ENCODE assay signal across 22 cellular contexts in genomic region chr13:38951525-38952313, GRCh38. TPM values are rescaled to one million over a fixed set of nuclear protein-coding genes. Genes with fewer than 3 reads are reported as not detected.
A peak's percentile ranks its signal among the peaks of the same experiment; 100 is the strongest.
DNase-seq lines count a peak whose midpoint lies in the region; ATAC-seq and TF ChIP-seq lines count a peak whose summit lies in the region.
"Had no signal": no experiment of that assay in that cellular context is flagged by ENCODE, and none has a peak within 500 bp of the region (broad histone marks: within the 10 kb centered on the region; RNA-seq: fewer than 3 reads in every experiment).

No MANE protein-coding gene starts in this region.

- H3K36me3 Mint-ChIP-seq in activated CD4-positive, alpha-beta T cell treated with anti-CD3 and anti-CD28 coated beads, Interleukin-2, amount 10 ng/mL, durations not matched to agents 24 days and 14 days (ENCODE audit: low read depth) = no peaks in the 10 kb centered on the region
- no peaks in the 10 kb centered on the region for H3K36me3 Mint-ChIP-seq in activated naive CD8-positive, alpha-beta T cell treated with anti-CD3 and anti-CD28 coated beads, Interleukin-2, amount 50 U/mL, for 24 hours (ENCODE audit: low read depth)
- H3K36me3 Mint-ChIP-seq: CD14-positive monocyte, WTC11 had no signal

- no peak for DNase-seq in activated CD4-positive, alpha-beta T cell treated with anti-CD3 and anti-CD28 coated beads, Interleukin-2, amount 10 ng/mL, durations not matched to agents 24 days and 14 days
- DNase-seq in activated CD4-positive, alpha-beta T cell treated with anti-CD3 and anti-CD28 coated beads, Interleukin-2, amount 50 U/mL, for 1 hour = no peak
- DNase-seq in activated naive CD8-positive, alpha-beta T cell treated with anti-CD3 and anti-CD28 coated beads, Interleukin-2, amount 50 U/mL, for 24 hours = peak; percentile 13
- peak; percentile 56 to 96 for DNase-seq in lung microvascular endothelial cell (ENCODE audit: low read depth in 2 of 2)
- DNase-seq in SKM-1 (lab: John Stamatoyannopoulos, UW; ENCODE audit: unreplicated experiment) = no peak
- no peak for DNase-seq in occipital lobe (lab: John Stamatoyannopoulos, UW)
- DNase-seq: activated naive CD4-positive, alpha-beta T cell treated with anti-CD3 and anti-CD28 coated beads, Interleukin-2, amount 50 U/mL, for 16 hours; cortex of kidney; erythroblast; KG1; naive thymus-derived CD8-positive, alpha-beta T cell; NCI-H1105 treated with DMSO at 0.1 percent for 48 hours; NCI-H345; stimulated activated naive CD4-positive, alpha-beta T cell treated with Interleukin-2 at 50 U/mL for 16 hours; T-helper 1 cell had no signal

- intact Hi-C loops in activated CD4-positive, alpha-beta T cell treated with anti-CD3 and anti-CD28 coated beads, Interleukin-2, amount 10 ng/mL, durations not matched to agents 24 days and 14 days (cut with micrococcal nuclease) = no loop called here

- POLR2A ChIA-PET in HEK293 (lab: Yijun Ruan, JAX) = no interaction called here

- no peaks in the 10 kb centered on the region for H3K36me3 ChIP-seq in HEK293 (ENCODE audit: control insufficient read depth in 2 of 2, insufficient read depth in 1 of 2, low read length in 2 of 2)

- H3K4me1 Mint-ChIP-seq in activated CD4-positive, alpha-beta T cell treated with anti-CD3 and anti-CD28 coated beads, Interleukin-2, amount 10 ng/mL, durations not matched to agents 24 days and 14 days = no peaks in the 10 kb centered on the region
- peaks cover 3% of the 10 kb centered on the region for H3K4me1 Mint-ChIP-seq in activated naive CD8-positive, alpha-beta T cell treated with anti-CD3 and anti-CD28 coated beads, Interleukin-2, amount 50 U/mL, for 24 hours
- H3K4me1 Mint-ChIP-seq: naive thymus-derived CD8-positive, alpha-beta T cell had no signal

- no peak for TF ChIP-seq CTCF in HEK293 (tag by site-specific recombination; IDR thresholded peaks at IDR 0.05)

- H3K9me3 ChIP-seq in HEK293 (ENCODE audit: control insufficient read depth, insufficient read depth, low read depth, low read length) = no peaks in the 10 kb centered on the region

- peak overlapping the region; percentile 42 for H3K27ac Mint-ChIP-seq in activated CD4-positive, alpha-beta T cell treated with anti-CD3 and anti-CD28 coated beads, Interleukin-2, amount 10 ng/mL, durations not matched to agents 24 days and 14 days
- peak overlapping the region; percentile 75 for H3K27ac Mint-ChIP-seq in activated naive CD8-positive, alpha-beta T cell treated with anti-CD3 and anti-CD28 coated beads, Interleukin-2, amount 50 U/mL, for 24 hours
- H3K27ac Mint-ChIP-seq: CD14-positive monocyte; naive thymus-derived CD8-positive, alpha-beta T cell; WTC11 had no signal

- no peak overlapping the region for H3K27ac ChIP-seq in HEK293 (ENCODE audit: extremely low read depth, low read depth, low read length)

- no peak overlapping the region for H3K4me3 ChIP-seq in HEK293 (ENCODE audit: low read depth, low read length)
- H3K4me3 ChIP-seq: lung had no signal

- no peak for ATAC-seq in activated naive CD8-positive, alpha-beta T cell treated with anti-CD3 and anti-CD28 coated beads, Interleukin-2, amount 50 U/mL, for 24 hours
- no peak for ATAC-seq in HG03342 (IDR thresholded peaks at IDR 0.05; ENCODE audit: unreplicated experiment)
- ATAC-seq: naive thymus-derived CD8-positive, alpha-beta T cell; WTC11 had no signal

- H3K4me3 Mint-ChIP-seq in activated CD4-positive, alpha-beta T cell treated with anti-CD3 and anti-CD28 coated beads, Interleukin-2, amount 10 ng/mL, durations not matched to agents 24 days and 14 days = no peak overlapping the region
- H3K4me3 Mint-ChIP-seq in activated naive CD8-positive, alpha-beta T cell treated with anti-CD3 and anti-CD28 coated beads, Interleukin-2, amount 50 U/mL, for 24 hours = no peak overlapping the region
- H3K4me3 Mint-ChIP-seq: CD14-positive monocyte; naive thymus-derived CD8-positive, alpha-beta T cell; WTC11 had no signal

- no peaks in the 10 kb centered on the region for H3K27me3 Mint-ChIP-seq in activated CD4-positive, alpha-beta T cell treated with anti-CD3 and anti-CD28 coated beads, Interleukin-2, amount 10 ng/mL, durations not matched to agents 24 days and 14 days
- peaks cover 2% of the 10 kb centered on the region for H3K27me3 Mint-ChIP-seq in activated naive CD8-positive, alpha-beta T cell treated with anti-CD3 and anti-CD28 coated beads, Interleukin-2, amount 50 U/mL, for 24 hours

- CTCF ChIA-PET in HEK293 (lab: Yijun Ruan, JAX) = no interaction called here

- H3K9me3 Mint-ChIP-seq in activated CD4-positive, alpha-beta T cell treated with anti-CD3 and anti-CD28 coated beads, Interleukin-2, amount 10 ng/mL, durations not matched to agents 24 days and 14 days = peaks cover 4% of the 10 kb centered on the region
- H3K9me3 Mint-ChIP-seq in activated naive CD8-positive, alpha-beta T cell treated with anti-CD3 and anti-CD28 coated beads, Interleukin-2, amount 50 U/mL, for 24 hours = no peaks in the 10 kb centered on the region

- H3K4me1 ChIP-seq in HEK293 (ENCODE audit: control insufficient read depth, insufficient read depth, low read length) = no peaks in the 10 kb centered on the region

TF ChIP-seq in HEK293, 187 proteins besides CTCF, POLR2A, EP300 and RAD21:
- no peak for TF ChIP-seq ZNF785 (tag by site-specific recombination; IDR thresholded peaks at IDR 0.05)
- TF ChIP-seq ZNF629 (tag by site-specific recombination; IDR thresholded peaks at IDR 0.05) = peak; percentile 58
- peak; percentile 72; the same call in 1 of the 2 replicates for TF ChIP-seq ZNF350 (tag by site-specific recombination; IDR thresholded peaks at IDR 0.05)
- no peak for TF ChIP-seq ZNF433 (tag by site-specific recombination; IDR thresholded peaks at IDR 0.05; ENCODE audit: low read depth)
- TF ChIP-seq SCRT2 (tag by site-specific recombination; IDR thresholded peaks at IDR 0.05) = peak; percentile 51; the same call in 1 of the 2 replicates
- no peak for TF ChIP-seq BCL11B (tag by site-specific recombination; IDR thresholded peaks at IDR 0.05; ENCODE audit: low read depth)
- TF ChIP-seq PRDM6 (tag by site-specific recombination; IDR thresholded peaks at IDR 0.05) = peak; percentile 38; the same call in 1 of the 2 replicates
- TF ChIP-seq ZNF449 (tag by site-specific recombination; IDR thresholded peaks at IDR 0.05) = no peak
- no peak for TF ChIP-seq ZSCAN30 (tag by site-specific recombination; IDR thresholded peaks at IDR 0.05)
- TF ChIP-seq ZNF335 (tag by site-specific recombination; conservative IDR thresholded peaks at IDR 0.05) = 0 out of 2 replicates have a peak, but pooled peaks have one; percentile 19
- no peak for TF ChIP-seq ZNF548 (tag by site-specific recombination; IDR thresholded peaks at IDR 0.05)
- TF ChIP-seq FEZF1 (tag by site-specific recombination; IDR thresholded peaks at IDR 0.05) = peak; percentile 72
- 0 out of 2 replicates have a peak, but pooled peaks have one; percentile 35 for TF ChIP-seq ZNF398 (tag by site-specific recombination; IDR thresholded peaks at IDR 0.05)
- TF ChIP-seq ZBTB48 (tag by site-specific recombination; IDR thresholded peaks at IDR 0.05) = peak; percentile 83; the same call in 1 of the 2 replicates
- TF ChIP-seq ZNF571 (tag by site-specific recombination; IDR thresholded peaks at IDR 0.05) = no peak
- TF ChIP-seq ZNF660 (tag by site-specific recombination; IDR thresholded peaks at IDR 0.05) = 0 out of 2 replicates have a peak, but pooled peaks have one; percentile 30

RNA-seq across cellular contexts. Expression of gene STOML3, which starts 38.9 kb away (rescaled TPM):
- total RNA-seq in activated CD4-positive, alpha-beta T cell treated with anti-CD3 and anti-CD28 coated beads, Interleukin-2, amount 10 ng/mL, durations not matched to agents 24 days and 14 days = not detected in 2 replicates
- total RNA-seq in lung microvascular endothelial cell (not detected in 2 replicates), occipital lobe (0.16 TPM)
- total RNA-seq: naive thymus-derived CD8-positive, alpha-beta T cell; posterior vena cava; urinary bladder; WTC11 had no signal

Comparison
In these comparisons a context has a peak if more than half of its experiments do, and no peak if none do; other contexts are left out.
1. DNase-seq: peak in activated naive CD8-positive, alpha-beta T cell treated with anti-CD3 and anti-CD28 coated beads, Interleukin-2, amount 50 U/mL, for 24 hours (single experiment) and lung microvascular endothelial cell (2 of 2); none in activated CD4-positive, alpha-beta T cell treated with anti-CD3 and anti-CD28 coated beads, Interleukin-2, amount 10 ng/mL, durations not matched to agents 24 days and 14 days (single experiment), activated CD4-positive, alpha-beta T cell treated with anti-CD3 and anti-CD28 coated beads, Interleukin-2, amount 50 U/mL, for 1 hour (single experiment), SKM-1 (single experiment) and occipital lobe (single experiment).